1 cellular context compared by ENCODE assay signal in the genomic region with DNA sequence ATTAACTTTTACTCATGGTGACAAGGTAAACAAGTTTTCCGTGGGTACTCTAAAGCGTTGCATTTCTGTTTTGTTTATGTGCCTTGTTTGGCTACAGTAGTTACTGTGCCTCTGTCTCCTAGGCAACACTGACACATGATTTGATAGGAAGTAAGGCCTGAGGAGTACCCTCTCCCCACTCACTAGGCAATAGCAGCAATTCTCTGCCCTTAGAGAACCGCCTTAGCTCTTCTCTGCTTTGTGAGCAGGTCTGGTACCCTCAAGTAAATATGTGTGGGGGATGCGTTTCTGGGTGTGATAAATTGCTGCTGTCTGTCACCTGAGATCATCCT.
TF ChIP-seq lines count a peak whose summit lies in the region.

A gene with protein sequence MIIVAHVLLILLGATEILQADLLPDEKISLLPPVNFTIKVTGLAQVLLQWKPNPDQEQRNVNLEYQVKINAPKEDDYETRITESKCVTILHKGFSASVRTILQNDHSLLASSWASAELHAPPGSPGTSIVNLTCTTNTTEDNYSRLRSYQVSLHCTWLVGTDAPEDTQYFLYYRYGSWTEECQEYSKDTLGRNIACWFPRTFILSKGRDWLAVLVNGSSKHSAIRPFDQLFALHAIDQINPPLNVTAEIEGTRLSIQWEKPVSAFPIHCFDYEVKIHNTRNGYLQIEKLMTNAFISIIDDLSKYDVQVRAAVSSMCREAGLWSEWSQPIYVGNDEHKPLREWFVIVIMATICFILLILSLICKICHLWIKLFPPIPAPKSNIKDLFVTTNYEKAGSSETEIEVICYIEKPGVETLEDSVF (minus strand): TSS at position 76 of the 332 bp plus-strand sequence. CDS start 5,390 bp downstream, outside the sequence.

TF ChIP-seq in H1, 55 proteins besides CTCF, POLR2A, EP300 and RAD21:
- TF ChIP-seq ASH2L (IDR thresholded peaks at IDR 0.05; ENCODE audit: low read length) (no peak), NRF1 (IDR thresholded peaks at IDR 0.05; ENCODE audit: low read depth, low read length) (no peak), EGR1 (IDR thresholded peaks at IDR 0.05; ENCODE audit: borderline replicate concordance, low read depth, low read length) (no peak), CHD1 (IDR thresholded peaks at IDR 0.05; ENCODE audit: low read depth, low read length) (no peak)
- TF ChIP-seq, protein P1, sequence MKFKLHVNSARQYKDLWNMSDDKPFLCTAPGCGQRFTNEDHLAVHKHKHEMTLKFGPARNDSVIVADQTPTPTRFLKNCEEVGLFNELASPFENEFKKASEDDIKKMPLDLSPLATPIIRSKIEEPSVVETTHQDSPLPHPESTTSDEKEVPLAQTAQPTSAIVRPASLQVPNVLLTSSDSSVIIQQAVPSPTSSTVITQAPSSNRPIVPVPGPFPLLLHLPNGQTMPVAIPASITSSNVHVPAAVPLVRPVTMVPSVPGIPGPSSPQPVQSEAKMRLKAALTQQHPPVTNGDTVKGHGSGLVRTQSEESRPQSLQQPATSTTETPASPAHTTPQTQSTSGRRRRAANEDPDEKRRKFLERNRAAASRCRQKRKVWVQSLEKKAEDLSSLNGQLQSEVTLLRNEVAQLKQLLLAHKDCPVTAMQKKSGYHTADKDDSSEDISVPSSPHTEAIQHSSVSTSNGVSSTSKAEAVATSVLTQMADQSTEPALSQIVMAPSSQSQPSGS (IDR thresholded peaks at IDR 0.05; ENCODE audit: low read length) = no peak
- TF ChIP-seq, protein P2, sequence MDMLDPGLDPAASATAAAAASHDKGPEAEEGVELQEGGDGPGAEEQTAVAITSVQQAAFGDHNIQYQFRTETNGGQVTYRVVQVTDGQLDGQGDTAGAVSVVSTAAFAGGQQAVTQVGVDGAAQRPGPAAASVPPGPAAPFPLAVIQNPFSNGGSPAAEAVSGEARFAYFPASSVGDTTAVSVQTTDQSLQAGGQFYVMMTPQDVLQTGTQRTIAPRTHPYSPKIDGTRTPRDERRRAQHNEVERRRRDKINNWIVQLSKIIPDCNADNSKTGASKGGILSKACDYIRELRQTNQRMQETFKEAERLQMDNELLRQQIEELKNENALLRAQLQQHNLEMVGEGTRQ (IDR thresholded peaks at IDR 0.05; ENCODE audit: low read length) = no peak
